In genomic region chr1:156463874-156464273, GRCh38 we compare ENCODE assay signal across 11 cellular contexts. TPM values are rescaled to one million over a fixed set of nuclear protein-coding genes. Genes with fewer than 3 reads are reported as not detected.
DNase-seq lines count a peak whose midpoint lies in the region; ATAC-seq, FAIRE-seq and TF ChIP-seq lines count a peak whose summit lies in the region.
"Had no signal": no experiment of that assay in that cellular context is flagged by ENCODE, and none has a peak within 500 bp of the region (broad histone marks: within the 10 kb centered on the region; RNA-seq: fewer than 3 reads in every experiment).

No MANE protein-coding gene starts in this region.

- peak overlapping the region; percentile 63 for H3K27ac ChIP-seq in psoas muscle

- TF ChIP-seq CTCF in psoas muscle (IDR thresholded peaks at IDR 0.05), result no peak

- 38 to 45% (median 40%) methylated on average over 4 of the region's 4 CpGs for WGBS in psoas muscle, 3 donors

- intact Hi-C loops in Right ventricle myocardium inferior (cut with DNase I), result no loop called here
- intact Hi-C loops in cardiac septum (cut with DNase I), result no loop called here
- intact Hi-C loops in psoas muscle (cut with DNase I), result loop anchor here in 1 of 2 donors (5.0 kb wide), 1 partner anchor 33 kb away; no protein-coding TSS in a partner anchor

- peak; percentile 26 for ATAC-seq in Right ventricle myocardium inferior
- peak; percentile 15 to 71 (median 48) for ATAC-seq in psoas muscle
- ATAC-seq in HG02885 (IDR thresholded peaks at IDR 0.05; ENCODE audit: poor library complexity, unreplicated experiment), result no peak
- ATAC-seq: left lobe of liver had no signal

- H3K4me1 ChIP-seq in psoas muscle, result peaks cover 49% of the 10 kb centered on the region

- no peaks in the 10 kb centered on the region for H3K9me3 ChIP-seq in psoas muscle

- H3K36me3 ChIP-seq in psoas muscle (ENCODE audit: insufficient read depth in 1 of 2, low read depth in 1 of 2), result peaks cover 4 to 43% of the 10 kb centered on the region in 2 donors

- DNase-seq in Right ventricle myocardium inferior (ENCODE audit: missing footprints) (no peak), cardiac septum (ENCODE audit: low spot score) (no peak), hepatic stellate cell (ENCODE audit: low spot score) (peak; percentile 74), psoas muscle (no peak), T-helper 2 cell (no peak), kidney tubule cell (ENCODE audit: low spot score) (no peak), GM12892 (ENCODE audit: insufficient read length) (no peak)
- DNase-seq: NCI-H2029 had no signal

- H3K27me3 ChIP-seq in psoas muscle (ENCODE audit: insufficient read depth in 3 of 3, low read length in 2 of 3), result no peaks in the 10 kb centered on the region

- no peak for FAIRE-seq in GM12892 (lab: Jason Lieb, UNC)
- FAIRE-seq: frontal cortex had no signal

- H3K4me3 ChIP-seq in psoas muscle, result no peak overlapping the region

- no peak for TF ChIP-seq POLR2A in GM12892 (IDR thresholded peaks at IDR 0.05; ENCODE audit: low read depth, low read length)

RNA-seq across cellular contexts. Expression of gene MEF2D, which starts 36.7 kb away (rescaled TPM):
- 99.7 TPM for total RNA-seq in Right ventricle myocardium inferior
- total RNA-seq in cardiac septum, result 93.1 TPM
- 100 to 1,000 TPM; 126 to 258 (median 188) TPM for total RNA-seq in psoas muscle
- 10 to 100 TPM; 43.1 to 65.3 (median 58.4) TPM for polyA plus RNA-seq in psoas muscle
- polyA plus RNA-seq in GM12892 (2012; ENCODE audit: missing spikeins), result 14.6 TPM
